In the genomic region with DNA sequence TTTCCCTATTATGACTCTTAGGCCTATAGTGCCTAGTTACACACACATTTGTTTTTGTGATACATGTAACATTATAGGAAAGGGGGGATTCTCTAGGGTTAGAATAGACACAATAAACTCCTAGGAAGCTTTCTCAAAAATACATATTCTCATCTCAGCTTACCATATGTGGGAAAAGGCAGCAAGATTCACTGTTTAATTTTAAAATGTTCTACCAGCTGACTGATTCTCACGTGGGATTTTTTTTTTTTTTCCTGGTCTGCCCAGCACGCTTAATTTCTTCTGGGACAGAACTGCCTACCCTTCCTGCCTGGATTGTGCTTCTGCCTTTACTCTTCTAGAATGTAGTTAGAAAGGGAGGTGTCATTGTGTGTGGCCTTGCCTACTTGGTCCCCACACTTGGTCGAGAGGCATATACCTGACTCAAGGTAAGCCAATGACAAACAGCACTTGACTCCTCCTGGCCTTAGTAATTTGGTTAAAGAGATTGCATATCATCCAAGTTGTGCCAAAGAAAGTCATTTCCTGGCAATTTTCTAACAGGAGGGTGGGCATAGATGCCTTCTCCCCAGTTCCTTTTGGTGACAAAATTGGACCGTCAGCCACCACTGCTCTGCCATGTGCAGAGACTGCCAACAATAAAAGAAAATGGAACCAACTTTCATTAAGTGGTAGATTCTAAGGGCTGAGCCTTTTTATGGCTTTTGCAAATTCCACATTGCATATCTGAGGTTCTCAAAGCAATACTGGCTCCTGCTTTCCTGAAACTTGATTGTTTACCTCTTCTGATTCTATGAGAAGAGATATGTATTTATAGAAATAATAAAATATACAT, we compare ENCODE assay signal across 1 cellular context.
TF ChIP-seq lines count a peak whose summit lies in the region.

No MANE protein-coding gene starts in this region.

TF ChIP-seq in H1, 55 proteins besides CTCF, POLR2A, EP300 and RAD21 (continued from another document):
- TF ChIP-seq ATF3 (IDR thresholded peaks at IDR 0.05; ENCODE audit: insufficient read depth, low read depth, low read length): no peak
